In genomic region chr2:169141713-169142352, GRCh38 we compare ENCODE assay signal across 8 cellular contexts.
DNase-seq lines count a peak whose midpoint lies in the region; ATAC-seq, FAIRE-seq and TF ChIP-seq lines count a peak whose summit lies in the region.

No MANE protein-coding gene starts in this region.

- H3K27ac ChIP-seq in SJSA1: no peak overlapping the region
- no peak overlapping the region for H3K27ac ChIP-seq in cardiac muscle cell

- no peaks in the 10 kb centered on the region for H3K36me3 ChIP-seq in SJSA1
- no peaks in the 10 kb centered on the region for H3K36me3 ChIP-seq in cardiac muscle cell

- H3K27me3 ChIP-seq in SJSA1 (replicated peaks) (no peaks in the 10 kb centered on the region), cardiac muscle cell (no peaks in the 10 kb centered on the region)

- no peaks in the 10 kb centered on the region for H3K9me3 ChIP-seq in SJSA1 (replicated peaks)
- H3K9me3 ChIP-seq in cardiac muscle cell (ENCODE audit: low read depth): no peaks in the 10 kb centered on the region

- H3K4me3 ChIP-seq in SJSA1 (no peak overlapping the region), cardiac muscle cell (no peak overlapping the region)

- intact Hi-C loops in sciatic nerve (cut with DNase I): no loop called here

- H3K4me1 ChIP-seq in SJSA1 (replicated peaks) (no peaks in the 10 kb centered on the region), cardiac muscle cell (ENCODE audit: low read depth) (peaks cover 14% of the 10 kb centered on the region)

- ATAC-seq in GM18907 (IDR thresholded peaks at IDR 0.05; ENCODE audit: unreplicated experiment): peak; percentile 72
- no peak for ATAC-seq in sciatic nerve

- DNase-seq in AG20443 (ENCODE audit: low spot score) (peak; percentile 74), HTR-8/SVneo (ENCODE audit: insufficient read length, low spot score) (peak; percentile 45), SJSA1 (ENCODE audit: low read depth in 1 of 2, low spot score in 2 of 2) (peak; percentile 43 to 62), cardiac muscle cell (ENCODE audit: low read depth in 1 of 2, low spot score in 1 of 2) (peak; percentile 72 to 80), sciatic nerve (ENCODE audit: low spot score) (peak; percentile 67), epidermal melanocyte (ENCODE audit: insufficient read length, low spot score) (no peak)
- peak; percentile 59 for DNase-seq in activated naive CD4-positive, alpha-beta T cell treated with Interleukin-2 at 50 U/mL for 16 hours

- TF ChIP-seq CTCF in cardiac muscle cell (IDR thresholded peaks at IDR 0.05; ENCODE audit: low read depth, low read length): peak; percentile 97

- peak; percentile 49 for FAIRE-seq in HTR-8/SVneo (lab: Jason Lieb, UNC)
